ENCODE assay signal across 1 cellular context in the genomic region with DNA sequence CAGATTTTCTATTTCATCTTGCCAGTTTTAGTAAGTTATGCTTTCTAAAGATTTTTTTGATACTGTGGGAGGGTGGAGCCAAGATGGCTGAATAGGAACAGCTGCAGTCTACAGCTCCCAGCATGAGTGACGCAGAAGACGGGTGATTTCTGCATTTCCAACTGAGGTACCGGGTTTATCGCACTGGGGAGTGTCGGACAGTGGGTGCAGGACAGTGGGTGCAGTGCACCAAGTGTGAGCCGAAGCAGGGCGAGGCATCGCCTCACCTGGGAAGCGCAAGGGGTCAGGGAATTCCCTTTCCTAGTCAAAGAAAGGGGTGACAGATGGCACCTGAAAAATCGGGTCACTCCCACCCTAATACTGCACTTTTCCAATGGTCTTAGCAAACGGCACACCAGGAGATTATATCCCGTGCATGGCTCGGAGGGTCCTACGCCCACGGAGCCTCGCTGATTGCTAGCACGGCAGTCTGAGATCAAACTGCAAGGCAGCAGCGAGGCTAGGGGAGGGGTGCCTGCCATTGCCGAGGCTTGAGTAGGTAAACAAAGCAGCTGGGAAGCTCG. TPM values are rescaled to one million over a fixed set of nuclear protein-coding genes. Genes with fewer than 3 reads are reported as not detected.
DNase-seq lines count a peak whose midpoint lies in the region; ATAC-seq, FAIRE-seq and TF ChIP-seq lines count a peak whose summit lies in the region.
"Not testable (repeated sequence)": the region's sequence is repeated elsewhere in the genome, so short reads cannot be mapped to it uniquely, and the experiment has no call there.

No MANE protein-coding gene starts in this region.

- TF ChIP-seq POLR2A in K562 (conservative IDR thresholded peaks at IDR 0.05) = not testable (repeated sequence)

- TF ChIP-seq RAD21 in K562 (CRISPR knock-in tag; conservative IDR thresholded peaks at IDR 0.05 in 1 of 2, IDR thresholded peaks at IDR 0.05 in 1 of 2) = not testable (repeated sequence)

- H3K4me3 ChIP-seq in K562 = not testable (repeated sequence)

- H3K9me3 ChIP-seq in K562 (replicated peaks; ENCODE audit: control insufficient read depth, insufficient read depth, low read depth, low read length) = peaks cover 13% of the 10 kb centered on the region

- not testable (repeated sequence) for H3K9me1 ChIP-seq in K562 (ENCODE audit: control insufficient read depth, insufficient read depth, low read length)

- intact Hi-C loops in K562 (cut with micrococcal nuclease) = loop anchor here (1.0 kb wide), 1 partner anchor 7 kb away; no protein-coding TSS in a partner anchor

- WGBS in K562 (ENCODE audit: insufficient coverage, low coverage, missing lambda C conversion rate) = 77% methylated on average over 19 of the region's 20 CpGs

- not testable (repeated sequence) for TF ChIP-seq CTCF in K562 (IDR thresholded peaks at IDR 0.05 in 2 of 3, conservative IDR thresholded peaks at IDR 0.05 in 1 of 3; ENCODE audit: insufficient read depth in 2 of 3, low read depth in 1 of 3, low read length in 3 of 3)

- H3K27ac ChIP-seq in K562 (ENCODE audit: extremely low read depth, low read depth, low read length) = peak overlapping the region; percentile 84

- TF ChIP-seq EP300 in K562 (IDR thresholded peaks at IDR 0.05; ENCODE audit: low read length) = not testable (repeated sequence)

- not testable (repeated sequence) for BruUV-seq in K562 (replicated peaks; lab: Mats Ljungman, UMichigan)

- not testable (repeated sequence) for H3K27me3 ChIP-seq in K562 (ENCODE audit: control insufficient read depth in 2 of 2, insufficient read depth in 2 of 2, low read length in 2 of 2)

- H4K20me1 ChIP-seq in K562 (replicated peaks; ENCODE audit: control insufficient read depth, insufficient read depth, low read length) = not testable (repeated sequence)

- peak overlapping the region; percentile 25; the same call in 1 of the 2 replicates for H3K4me2 ChIP-seq in K562 (ENCODE audit: insufficient read depth, low read length)

- DNase-seq in K562 (ENCODE audit: extremely low read depth in 1 of 4, low spot score in 3 of 4) = not testable (repeated sequence)

- H3K9ac ChIP-seq in K562 (ENCODE audit: insufficient read depth in 1 of 2, low read depth in 2 of 2, low read length in 2 of 2) = peak overlapping the region in 1 of 2 experiments; percentile 50; a peak in 1 of 4 replicates

- POLR2A ChIA-PET in K562 (lab: Yijun Ruan, JAX) = interaction anchor here (6.6 kb wide), 1 partner anchor 11 kb away, joined by 32 read pairs; the partner anchor contains the start of gene ABHD5

- peaks cover 9 to 40% of the 10 kb centered on the region in 2 experiments for H3K4me1 ChIP-seq in K562 (replicated peaks in 1 of 2; ENCODE audit: control insufficient read depth in 2 of 2, insufficient read depth in 2 of 2, low read length in 2 of 2)

- H2AFZ ChIP-seq in K562 (ENCODE audit: low read depth, low read length) = 0 out of 2 replicates have a peak overlapping the region, but pooled peaks have one; percentile 23

- peaks cover 29% of the 10 kb centered on the region for H3K79me2 ChIP-seq in K562 (ENCODE audit: control insufficient read depth, insufficient read depth, low read length)

- FAIRE-seq in K562 (lab: Jason Lieb, UNC) = not testable (repeated sequence)

- not testable (repeated sequence) for H3K36me3 ChIP-seq in K562 (ENCODE audit: control insufficient read depth, insufficient read depth, low read length)

- in situ Hi-C loops in K562 (cut with MboI) = not testable (repeated sequence)

- ATAC-seq in K562 = peak; percentile 11; the same call in 2 of the 3 replicates

- CTCF ChIA-PET in K562 (lab: Yijun Ruan, JAX; ENCODE audit: low intra/inter-chr PET ratio) = not testable (repeated sequence)

TF ChIP-seq in K562, 482 proteins besides CTCF, POLR2A, EP300 and RAD21 (continues in another document):
- 0 out of 2 replicates have a peak, but pooled peaks have one; percentile 5 for TF ChIP-seq HSF4 (CRISPR knock-in tag; IDR thresholded peaks at IDR 0.05; ENCODE audit: borderline replicate concordance)
- 0 out of 2 replicates have a peak, but pooled peaks have one; percentile 17 for TF ChIP-seq ZNF12 (CRISPR knock-in tag; IDR thresholded peaks at IDR 0.05)
- 0 out of 2 replicates have a peak, but pooled peaks have one; percentile 23 for TF ChIP-seq ZNF583 (CRISPR knock-in tag; IDR thresholded peaks at IDR 0.05)
- TF ChIP-seq, protein P1, sequence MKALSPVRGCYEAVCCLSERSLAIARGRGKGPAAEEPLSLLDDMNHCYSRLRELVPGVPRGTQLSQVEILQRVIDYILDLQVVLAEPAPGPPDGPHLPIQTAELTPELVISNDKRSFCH (CRISPR knock-in tag; IDR thresholded peaks at IDR 0.05) = not testable (repeated sequence)
- TF ChIP-seq, protein P1 (tag; IDR thresholded peaks at IDR 0.05) = 0 out of 2 replicates have a peak, but pooled peaks have one; percentile 15
- TF ChIP-seq TCF15 (CRISPR knock-in tag; IDR thresholded peaks at IDR 0.05) = peak; percentile 62; the same call in 1 of the 2 replicates
- TF ChIP-seq ZNF280A (IDR thresholded peaks at IDR 0.05; ENCODE audit: low read depth, partially characterized antibody) = peak; percentile 78
- 0 out of 2 replicates have a peak, but pooled peaks have one; percentile 5 for TF ChIP-seq CREB3 (tag; conservative IDR thresholded peaks at IDR 0.05; ENCODE audit: low read depth)

RNA-seq across cellular contexts. Expression of gene ABHD5, which starts 11.8 kb away (rescaled TPM):
- total RNA-seq in K562 (2011; cell fraction: chromatin; rRNA removed; ENCODE audit: low replicate concordance) = 63.4 and 187 TPM in 2 replicates
- 28.0 and 52.1 TPM in 2 replicates for total RNA-seq in K562 (2011; cell fraction: nucleolus; rRNA removed)
- total RNA-seq in K562 (2011; cell fraction: nucleoplasm; rRNA removed) = 79.9 and 117 TPM in 2 replicates
- total RNA-seq in K562 (2014; rRNA removed) (27.8 and 33.4 TPM in 2 replicates), K562 (2014; rRNA removed; fragmentation: Illumina TruSeq; extraction: Trizol) (58.9 and 61.4 TPM in 2 replicates), K562 (2015; rRNA removed; fragmentation: Illumina TruSeq; extraction: Trizol) (49.1 and 50.4 TPM in 2 replicates), K562 (2021) (39.9 and 40.7 TPM in 2 replicates)
- polyA plus RNA-seq in K562 (2011; rRNA removed) (53.9 and 58.8 TPM in 2 replicates), K562 (2014; fragmentation: Illumina TruSeq; extraction: Trizol) (55.0 and 61.7 TPM in 2 replicates), K562 (2014; fragmentation: Nextera tagmentation; extraction: Ambion mirVana) (10 to 100 TPM; 31.9 to 35.0 TPM), K562 (2014; rRNA removed) (37.5 and 38.1 TPM in 2 replicates)
- 23.6 and 36.2 TPM in 2 replicates for polyA plus RNA-seq in K562 (2011; cell fraction: cytosol; rRNA removed)
- polyA plus RNA-seq in K562 (2011; cell fraction: nucleus; rRNA removed) = 34.3 and 51.7 TPM in 2 replicates
- 33.9 and 40.6 TPM in 2 replicates for polyA plus RNA-seq in K562 (2012)
- 62.2 and 80.3 TPM in 2 replicates for polyA minus RNA-seq in K562 (2011; rRNA and poly(A)+ RNA removed)
- polyA minus RNA-seq in K562 (2011; cell fraction: cytosol; rRNA and poly(A)+ RNA removed) = 18.8 and 25.4 TPM in 2 replicates
- polyA minus RNA-seq in K562 (2011; cell fraction: nucleus; rRNA and poly(A)+ RNA removed) = 36.4 and 64.4 TPM in 2 replicates

RNA-seq across cellular contexts. Expression of gene ANO10, which starts 57.2 kb away (rescaled TPM):
- 97.9 and 159 TPM in 2 replicates for total RNA-seq in K562 (2011; cell fraction: chromatin; rRNA removed; ENCODE audit: low replicate concordance)
- total RNA-seq in K562 (2011; cell fraction: nucleolus; rRNA removed) = 79.0 and 95.4 TPM in 2 replicates
- 95.5 and 111 TPM in 2 replicates for total RNA-seq in K562 (2011; cell fraction: nucleoplasm; rRNA removed)
- 27.2 and 27.9 TPM in 2 replicates for total RNA-seq in K562 (2014; rRNA removed)
- total RNA-seq in K562 (2014; rRNA removed; fragmentation: Illumina TruSeq; extraction: Trizol) = 36.3 and 42.8 TPM in 2 replicates
- 32.3 and 36.3 TPM in 2 replicates for total RNA-seq in K562 (2015; rRNA removed; fragmentation: Illumina TruSeq; extraction: Trizol)
- total RNA-seq in K562 (2021) = 41.3 and 41.7 TPM in 2 replicates
- 44.9 and 46.0 TPM in 2 replicates for polyA plus RNA-seq in K562 (2011; rRNA removed)
- 22.8 and 42.5 TPM in 2 replicates for polyA plus RNA-seq in K562 (2011; cell fraction: cytosol; rRNA removed)
- 16.3 and 23.3 TPM in 2 replicates for polyA plus RNA-seq in K562 (2011; cell fraction: nucleus; rRNA removed)
- polyA plus RNA-seq in K562 (2012) = 32.9 and 41.8 TPM in 2 replicates
- 33.1 and 34.8 TPM in 2 replicates for polyA plus RNA-seq in K562 (2014; fragmentation: Illumina TruSeq; extraction: Trizol)
- 10 to 100 TPM in 1 of 2 experiments, 1 to 10 TPM in 1; 6.4 to 14.2 TPM for polyA plus RNA-seq in K562 (2014; fragmentation: Nextera tagmentation; extraction: Ambion mirVana)
- polyA plus RNA-seq in K562 (2014; rRNA removed) = 25.7 and 27.5 TPM in 2 replicates
- 71.7 and 92.2 TPM in 2 replicates for polyA minus RNA-seq in K562 (2011; rRNA and poly(A)+ RNA removed)
- 22.3 and 28.8 TPM in 2 replicates for polyA minus RNA-seq in K562 (2011; cell fraction: cytosol; rRNA and poly(A)+ RNA removed)
- 44.7 and 71.0 TPM in 2 replicates for polyA minus RNA-seq in K562 (2011; cell fraction: nucleus; rRNA and poly(A)+ RNA removed)
